Comparison of ENCODE assay signal across 8 cellular contexts in the genomic region with DNA sequence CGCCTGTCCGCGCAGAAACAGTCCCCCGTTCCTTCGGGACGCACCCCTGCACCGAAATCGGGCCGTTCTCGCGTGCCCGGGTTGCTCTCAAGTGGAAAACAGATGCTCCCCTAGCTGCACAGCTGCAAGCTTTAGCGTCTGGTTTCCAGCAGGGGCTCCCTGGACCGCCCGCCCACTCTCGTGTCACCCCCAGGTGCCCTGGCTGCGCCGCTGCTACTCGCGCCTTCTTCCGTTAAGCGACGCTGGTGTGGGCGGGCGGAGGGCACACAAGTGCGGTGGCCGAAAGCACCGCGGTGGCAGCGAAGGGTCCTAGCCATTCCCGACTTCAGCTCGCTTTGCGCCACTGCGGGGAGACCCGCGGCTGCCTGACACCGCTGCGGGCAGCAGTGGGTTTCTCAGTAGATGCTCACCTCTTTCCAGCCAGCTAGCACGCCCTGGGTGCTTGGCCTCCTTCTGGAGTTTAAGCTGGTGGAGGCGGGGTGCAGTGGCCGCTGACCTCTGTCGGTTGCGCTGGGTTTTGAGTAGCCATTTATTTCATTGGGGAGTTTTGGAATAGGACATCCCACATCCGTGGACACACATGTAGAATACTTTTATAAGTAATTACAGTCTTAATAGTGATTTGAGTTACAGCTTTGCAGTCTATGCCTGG. TPM values are rescaled to one million over a fixed set of nuclear protein-coding genes. Genes with fewer than 3 reads are reported as not detected.
DNase-seq lines count a peak whose midpoint lies in the region; ATAC-seq and TF ChIP-seq lines count a peak whose summit lies in the region.

No MANE protein-coding gene starts in this region.

- peak overlapping the region; percentile 95 for H3K27ac Mint-ChIP-seq in activated naive CD4-positive, alpha-beta T cell treated with anti-CD3 and anti-CD28 coated beads, Interleukin-2, amount 50 U/mL, for 24 hours

- H3K36me3 Mint-ChIP-seq in activated naive CD4-positive, alpha-beta T cell treated with anti-CD3 and anti-CD28 coated beads, Interleukin-2, amount 50 U/mL, for 24 hours, result peaks cover 16% of the 10 kb centered on the region

- DNase-seq in DMS79 treated with DMSO at 0.1 percent for 48 hours (lab: John Stamatoyannopoulos, UW) (peak; percentile 39), SJSA1 (ENCODE audit: low read depth in 1 of 2, low spot score in 2 of 2) (peak in 1 of 2 experiments; percentile 60), heart right ventricle (peak; percentile 48 to 60), uterus (peak in 1 of 2 donors; percentile 34)

- H3K36me3 ChIP-seq in HUES48 (ENCODE audit: control insufficient read depth, insufficient read depth, low read length) (peaks cover 4% of the 10 kb centered on the region; the same call in 1 of the 2 replicates), SJSA1 (peaks cover 31% of the 10 kb centered on the region), heart right ventricle (peaks cover 0 to 14% (median 0%) of the 10 kb centered on the region in 9 donors), rectal smooth muscle tissue (ENCODE audit: control insufficient read depth, insufficient read depth, low read length) (no peaks in the 10 kb centered on the region), uterus (no peaks in the 10 kb centered on the region)

- intact Hi-C loops in heart right ventricle (cut with DNase I) (loop anchor here in 2 of 10 donors (5.0 kb wide), 1 partner anchor 101 kb away; a partner anchor contains a TSS), uterus (cut with DNase I; ENCODE audit: low total_unique reads) (no loop called here)

- no peak for TF ChIP-seq POLR2A in uterus (IDR thresholded peaks at IDR 0.05)

- H3K4me3 ChIP-seq in HUES48 (ENCODE audit: low read depth, low read length) (peak overlapping the region; percentile 87), SJSA1 (peak overlapping the region; percentile 89), heart right ventricle (peak overlapping the region; percentile 53 to 98 (median 94)), rectal smooth muscle tissue (ENCODE audit: low read length) (peak overlapping the region; percentile 98), uterus (peak overlapping the region; percentile 70 to 98)

- H3K4me1 ChIP-seq in HUES48 (ENCODE audit: control insufficient read depth, insufficient read depth, low read length) (peaks cover 13% of the 10 kb centered on the region), SJSA1 (replicated peaks) (peaks cover 35% of the 10 kb centered on the region), heart right ventricle (peaks cover 0 to 46% (median 37%) of the 10 kb centered on the region in 9 donors), rectal smooth muscle tissue (ENCODE audit: control insufficient read depth, insufficient read depth, low read length) (peaks cover 10% of the 10 kb centered on the region), uterus (no peaks in the 10 kb centered on the region)

- peak overlapping the region; percentile 96 for H3K4me3 Mint-ChIP-seq in activated naive CD4-positive, alpha-beta T cell treated with anti-CD3 and anti-CD28 coated beads, Interleukin-2, amount 50 U/mL, for 24 hours

- H3K4me1 Mint-ChIP-seq in activated naive CD4-positive, alpha-beta T cell treated with anti-CD3 and anti-CD28 coated beads, Interleukin-2, amount 50 U/mL, for 24 hours, result peaks cover 46% of the 10 kb centered on the region

- H3K27me3 Mint-ChIP-seq in activated naive CD4-positive, alpha-beta T cell treated with anti-CD3 and anti-CD28 coated beads, Interleukin-2, amount 50 U/mL, for 24 hours, result no peaks in the 10 kb centered on the region

- no peaks in the 10 kb centered on the region for H3K9me3 ChIP-seq in HUES48 (ENCODE audit: control insufficient read depth, insufficient read depth, low read length)
- no peaks in the 10 kb centered on the region for H3K9me3 ChIP-seq in SJSA1 (replicated peaks)
- no peaks in the 10 kb centered on the region for H3K9me3 ChIP-seq in heart right ventricle
- H3K9me3 ChIP-seq in uterus, result no peaks in the 10 kb centered on the region

- 0% methylated on average over 44 of the region's 44 CpGs for WGBS in heart right ventricle, 2 donors

- peak overlapping the region; percentile 91 for H3K27ac ChIP-seq in HUES48 (ENCODE audit: low read depth, low read length)
- H3K27ac ChIP-seq in SJSA1, result peak overlapping the region; percentile 95
- peak overlapping the region; percentile 96 to 100 (median 99) for H3K27ac ChIP-seq in heart right ventricle
- peak overlapping the region; percentile 99 for H3K27ac ChIP-seq in rectal smooth muscle tissue (ENCODE audit: low read depth, low read length)
- H3K27ac ChIP-seq in uterus, result peak overlapping the region; percentile 92 to 98

- H3K9ac ChIP-seq in HUES48 (ENCODE audit: low read depth, low read length), result peak overlapping the region; percentile 63
- H3K9ac ChIP-seq in rectal smooth muscle tissue (ENCODE audit: low read length), result peak overlapping the region; percentile 74

- ATAC-seq in GM21390 (IDR thresholded peaks at IDR 0.05; ENCODE audit: unreplicated experiment), result peak; percentile 58
- peak; percentile 33 to 73 (median 48) for ATAC-seq in heart right ventricle

- H3K27me3 ChIP-seq in HUES48 (ENCODE audit: control insufficient read depth, insufficient read depth, low read length) (peaks cover 10% of the 10 kb centered on the region; the same call in 1 of the 2 replicates), SJSA1 (replicated peaks) (no peaks in the 10 kb centered on the region), heart right ventricle (no peaks in the 10 kb centered on the region), rectal smooth muscle tissue (ENCODE audit: control insufficient read depth, insufficient read depth, low read length) (no peaks in the 10 kb centered on the region), uterus (no peaks in the 10 kb centered on the region)

- TF ChIP-seq CTCF in heart right ventricle (IDR thresholded peaks at IDR 0.05) (peak in 4 of 9 donors; percentile 11 to 34 (median 20)), uterus (IDR thresholded peaks at IDR 0.05) (peak in 2 of 4 experiments; percentile 9 to 17)

- H3K9me3 Mint-ChIP-seq in activated naive CD4-positive, alpha-beta T cell treated with anti-CD3 and anti-CD28 coated beads, Interleukin-2, amount 50 U/mL, for 24 hours, result no peaks in the 10 kb centered on the region

RNA-seq across cellular contexts. Expression of a gene that starts 0.8 kb away (rescaled TPM):
- 11.0 and 15.2 TPM in 2 replicates for total RNA-seq in SJSA1 (2014; rRNA removed; shearing (Covaris generic))
- 10 to 100 TPM in 9 of 10 donors, 1 to 10 TPM in 1; 8.7 to 14.9 (median 12.9) TPM for total RNA-seq in heart right ventricle
- 1 to 10 TPM; 2.5 to 4.1 TPM for polyA plus RNA-seq in heart right ventricle
- total RNA-seq in uterus, result 10 to 100 TPM; 10.6 to 38.9 (median 23.7) TPM
